ENCODE assay signal across 9 cellular contexts in the genomic region with DNA sequence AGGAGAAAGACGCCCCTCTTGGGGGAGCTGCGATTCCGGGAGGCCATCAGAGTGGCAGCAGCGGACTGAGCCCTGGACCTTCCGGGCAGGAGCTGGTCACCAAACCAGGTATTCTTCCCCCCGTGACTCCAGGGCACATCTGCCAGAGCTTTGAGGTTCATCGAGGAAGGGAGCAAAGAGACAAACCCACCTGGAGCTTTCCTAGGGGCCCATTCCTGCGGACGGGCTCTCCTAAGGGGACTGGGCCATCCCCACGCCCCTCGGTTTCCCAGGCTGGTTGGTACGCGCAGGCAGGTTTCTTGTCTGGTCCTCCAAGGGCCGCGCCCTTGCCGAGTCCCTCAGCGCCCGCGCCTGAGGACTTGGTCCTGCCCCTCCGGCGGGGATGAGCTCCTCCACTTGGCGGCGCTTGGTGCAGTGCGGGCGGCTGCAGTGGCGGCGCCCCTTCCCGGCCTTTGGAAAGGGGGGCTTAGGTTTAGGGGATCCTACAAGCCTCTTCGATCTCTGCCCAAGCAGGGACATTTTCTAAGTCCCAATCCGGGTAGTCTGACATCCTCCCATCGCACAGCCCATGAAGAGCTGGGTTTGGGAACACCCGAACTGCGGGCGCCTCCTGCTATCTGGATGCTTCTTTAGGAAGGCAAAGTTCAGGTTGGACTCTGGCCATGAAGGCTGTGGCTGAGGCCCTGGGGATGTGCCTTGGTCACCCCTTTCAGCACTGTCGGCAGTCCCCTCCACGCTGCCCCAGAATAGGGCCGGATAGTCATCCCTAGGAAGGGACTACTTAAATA. TPM values are rescaled to one million over a fixed set of nuclear protein-coding genes. Genes with fewer than 3 reads are reported as not detected.
DNase-seq lines count a peak whose midpoint lies in the region; ATAC-seq, FAIRE-seq and TF ChIP-seq lines count a peak whose summit lies in the region.
"Had no signal": no experiment of that assay in that cellular context is flagged by ENCODE, and none has a peak within 500 bp of the region (broad histone marks: within the 10 kb centered on the region; RNA-seq: fewer than 3 reads in every experiment).

No MANE protein-coding gene starts in this region.

- H3K4me1 ChIP-seq in mesodermal cell (ENCODE audit: control insufficient read depth, insufficient read depth, low read length, poor library complexity, severe bottlenecking) (peaks cover under 1% of the 10 kb centered on the region), thoracic aorta (ENCODE audit: control insufficient read depth in 1 of 2, low read depth in 2 of 2) (peaks cover 13 to 38% of the 10 kb centered on the region in 2 donors)

- H3K36me3 ChIP-seq in mesodermal cell (ENCODE audit: control insufficient read depth, insufficient read depth, low read length) (peaks cover 19% of the 10 kb centered on the region), thoracic aorta (peaks cover 5% of the 10 kb centered on the region)

- peak overlapping the region; percentile 68 for H3K4me3 ChIP-seq in mesodermal cell (ENCODE audit: extremely low read depth, insufficient read depth, low read length, poor library complexity, severe bottlenecking)
- H3K4me3 ChIP-seq in thoracic aorta = peak overlapping the region; percentile 94

- 6 to 10% methylated on average over 28 to 29 of the region's 37 CpGs for WGBS in mesodermal cell (ENCODE audit: insufficient coverage in 2 of 2), 2 experiments

- H3K27me3 ChIP-seq in thoracic aorta (replicated peaks; ENCODE audit: insufficient read depth) = no peaks in the 10 kb centered on the region

- FAIRE-seq in D721Med (lab: Jason Lieb, UNC) = no peak

- H3K9me3 ChIP-seq in mesodermal cell (ENCODE audit: control insufficient read depth, low read length) = no peaks in the 10 kb centered on the region
- no peaks in the 10 kb centered on the region for H3K9me3 ChIP-seq in thoracic aorta

- H3K27ac ChIP-seq in VCaP (peak overlapping the region; percentile 93), epithelial cell of prostate (peak overlapping the region; percentile 73), mesodermal cell (ENCODE audit: low read depth, low read length, severe bottlenecking) (no peak overlapping the region), thoracic aorta (peak overlapping the region; percentile 88 to 89)

- TF ChIP-seq CTCF in D721Med (IDR thresholded peaks at IDR 0.05; ENCODE audit: insufficient read depth, missing control alignments) = peak; percentile 44
- TF ChIP-seq CTCF in VCaP (conservative IDR thresholded peaks at IDR 0.05) = peak; percentile 84
- peak; percentile 28 for TF ChIP-seq CTCF in thoracic aorta (IDR thresholded peaks at IDR 0.05)

- DNase-seq in D721Med (ENCODE audit: insufficient read length, low spot score) (no peak), HT1080 (ENCODE audit: low read depth) (peak; percentile 52), epithelial cell of prostate (ENCODE audit: low read depth, low spot score) (no peak), thoracic aorta (ENCODE audit: low spot score) (no peak), NK-92 (lab: John Stamatoyannopoulos, UW; ENCODE audit: unreplicated experiment) (no peak)

- ATAC-seq in thoracic aorta (ENCODE audit: insufficient number of reproducible peaks, low FRiP score, low read depth) = peak; percentile 39
- ATAC-seq in HG02938 (IDR thresholded peaks at IDR 0.05; ENCODE audit: unreplicated experiment) = no peak

RNA-seq across cellular contexts. Expression of a gene that starts 0.5 kb away (rescaled TPM):
- total RNA-seq in HT1080 (2014; rRNA removed; shearing (Covaris generic)) = 3.5 and 4.7 TPM in 2 replicates
- 2.6 and 2.8 TPM in 2 replicates for polyA plus RNA-seq in HT1080 (2015; cell fraction: cytosol; rRNA removed)
- 0.82 and 1.7 TPM in 2 replicates for polyA plus RNA-seq in HT1080 (2015; cell fraction: nucleus; rRNA removed)
- 2.2 TPM for polyA plus RNA-seq in mesodermal cell (2013, experiment 1 of 2)
- 3.7 TPM for polyA plus RNA-seq in mesodermal cell (2013, experiment 2 of 2)
- total RNA-seq in thoracic aorta = 10 to 100 TPM in 1 of 2 donors, 1 to 10 TPM in 1; 7.7 to 14.6 TPM

RNA-seq across cellular contexts. Expression of a gene that starts 55.6 kb away (rescaled TPM):
- not detected in 2 replicates for total RNA-seq in HT1080 (2014; rRNA removed; shearing (Covaris generic))
- polyA plus RNA-seq in HT1080 (2015; cell fraction: cytosol; rRNA removed) = 0.26 and 0.91 TPM in 2 replicates
- 0.19 and 0.81 TPM in 2 replicates for polyA plus RNA-seq in HT1080 (2015; cell fraction: nucleus; rRNA removed)
- 1.7 TPM for polyA plus RNA-seq in mesodermal cell (2013, experiment 1 of 2)
- 1.0 TPM for polyA plus RNA-seq in mesodermal cell (2013, experiment 2 of 2)
- total RNA-seq in thoracic aorta = under 1 TPM; 0.42 to 0.54 TPM
- total RNA-seq: T-helper 2 cell treated with Interferon-gamma antibody and Interleukin-4, amounts not matched to agents 100 ng/mL and 5 ng/mL, for 36 hours had no signal

Comparison
In these comparisons a context has a peak if more than half of its experiments do, and no peak if none do; other contexts are left out.
1. CTCF ChIP-seq: peak in every context shown above with its lines; median percentile 84 in VCaP; 44 in D721Med; 28 in thoracic aorta.